ENCODE assay signal across 20 cellular contexts in the genomic region with DNA sequence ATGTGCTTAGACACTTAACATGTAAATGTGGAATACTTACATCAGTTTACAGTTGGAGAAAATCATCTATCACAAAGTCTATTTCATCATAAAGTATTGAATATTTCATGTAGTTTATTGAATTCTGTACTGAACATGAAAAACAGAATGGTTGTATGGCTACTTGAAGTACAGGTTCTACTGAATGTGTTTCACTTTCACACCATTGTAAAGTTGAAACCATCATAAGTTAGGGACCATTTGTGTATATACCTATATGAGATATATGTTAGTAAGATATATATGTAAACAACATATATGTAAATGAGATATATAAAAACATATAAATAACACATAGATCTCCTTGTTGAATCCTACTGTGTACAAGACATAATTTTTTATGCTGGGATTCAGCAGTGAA.
A peak's percentile ranks its signal among the peaks of the same experiment; 100 is the strongest.
DNase-seq lines count a peak whose midpoint lies in the region; ATAC-seq and TF ChIP-seq lines count a peak whose summit lies in the region.
"Had no signal": no experiment of that assay in that cellular context is flagged by ENCODE, and none has a peak within 500 bp of the region (broad histone marks: within the 10 kb centered on the region; RNA-seq: fewer than 3 reads in every experiment).

No MANE protein-coding gene starts in this region.

- DNase-seq in spleen, result no peak
- no peak for DNase-seq in islet precursor cell
- DNase-seq in Right ventricle myocardium inferior (ENCODE audit: missing footprints), result no peak
- no peak for DNase-seq in activated CD8-positive, alpha-beta memory T cell treated with anti-CD3 and anti-CD28 coated beads for 24 hours
- DNase-seq in iPS-NIHi11 (ENCODE audit: low spot score), result no peak
- DNase-seq: activated CD4-positive, alpha-beta T cell treated with anti-CD3 and anti-CD28 coated beads, Interleukin-2, amount 50 U/mL, for 4 hours; activated T-cell treated with anti-CD3 and anti-CD28 coated beads, Interleukin-2, amount 50 U/mL, for 4 hours; AML-193; Caco-2; kidney; natural killer cell; NCI-H1694 treated with DMSO at 0.1 percent for 48 hours; psoas muscle; SHP77 had no signal

- ATAC-seq in GM18909 (IDR thresholded peaks at IDR 0.05; ENCODE audit: poor library complexity, unreplicated experiment), result peak; percentile 52
- ATAC-seq in GM21786 (IDR thresholded peaks at IDR 0.05; ENCODE audit: unreplicated experiment), result peak; percentile 64
- ATAC-seq in HG03135 (IDR thresholded peaks at IDR 0.05; ENCODE audit: unreplicated experiment), result peak; percentile 58
- ATAC-seq in Right ventricle myocardium inferior, result no peak
- ATAC-seq: activated T-cell treated with anti-CD3 and anti-CD28 coated beads, Interleukin-2, amount 50 U/mL, for 4 hours; HCT116; natural killer cell; psoas muscle had no signal

- peaks cover 0 to 16% (median 8%) of the 10 kb centered on the region in 8 donors for H3K9me3 ChIP-seq in spleen

- H3K4me1 ChIP-seq in spleen, result peaks cover 0 to 32% (median 18%) of the 10 kb centered on the region in 6 donors
- H3K4me1 ChIP-seq: Caco-2, psoas muscle had no signal

- TF ChIP-seq CTCF in spleen (IDR thresholded peaks at IDR 0.05 in 8 of 11, conservative IDR thresholded peaks at IDR 0.05 in 3 of 11), result no peak

- H3K27me3 ChIP-seq in spleen (replicated peaks in 1 of 7), result no peaks in the 10 kb centered on the region
- H3K27me3 ChIP-seq: hepatocyte, tibial nerve had no signal

- peak overlapping the region in 1 of 8 donors; percentile 22 for H3K4me3 ChIP-seq in spleen
- H3K4me3 ChIP-seq: hepatocyte, psoas muscle, tibial nerve had no signal

- no peaks in the 10 kb centered on the region for H3K36me3 ChIP-seq in spleen
- H3K36me3 ChIP-seq: tibial nerve had no signal

- H3K27ac ChIP-seq in spleen, result peak overlapping the region in 6 of 8 donors; percentile 78 to 92 (median 89)
- H3K27ac ChIP-seq: hepatocyte, psoas muscle, tibial nerve had no signal

- no peak for TF ChIP-seq POLR2A in spleen (IDR thresholded peaks at IDR 0.05)

- intact Hi-C loops in spleen (cut with DNase I; ENCODE audit: low total_unique reads) (no loop called here), Right ventricle myocardium inferior (cut with DNase I) (no loop called here)
